Comparison of ENCODE assay signal across 15 cellular contexts in genomic region chr19:55474269-55475265, GRCh38. TPM values are rescaled to one million over a fixed set of nuclear protein-coding genes. Genes with fewer than 3 reads are reported as not detected.
DNase-seq lines count a peak whose midpoint lies in the region; ATAC-seq and TF ChIP-seq lines count a peak whose summit lies in the region.
"Had no signal": no experiment of that assay in that cellular context is flagged by ENCODE, and none has a peak within 500 bp of the region (broad histone marks: within the 10 kb centered on the region; RNA-seq: fewer than 3 reads in every experiment).

No MANE protein-coding gene starts in this region.

- H4K20me1 ChIP-seq in GM23338 (replicated peaks; ENCODE audit: insufficient read depth), result no peaks in the 10 kb centered on the region

- no peaks in the 10 kb centered on the region for H3K9me3 ChIP-seq in stomach
- H3K9me3 ChIP-seq: neutrophil had no signal

- H3K79me2 ChIP-seq in GM23338 (replicated peaks; ENCODE audit: insufficient read depth), result peaks cover 9% of the 10 kb centered on the region

- H3K4me3 ChIP-seq in GM23338 (no peak overlapping the region), epithelial cell of proximal tubule (ENCODE audit: low read depth, low read length) (peak overlapping the region; percentile 28), stomach (no peak overlapping the region)

- H3K27me3 Mint-ChIP-seq in GM23338 (ENCODE audit: insufficient read depth, low read depth, poor library complexity), result peaks cover 23% of the 10 kb centered on the region
- H3K27me3 Mint-ChIP-seq in progenitor cell of endocrine pancreas, result no peaks in the 10 kb centered on the region

- H3K27ac ChIP-seq in GM23338 (ENCODE audit: low read depth) (no peak overlapping the region), stomach (no peak overlapping the region)
- H3K27ac ChIP-seq: neutrophil had no signal

- 84 to 90% (median 86%) methylated on average over 14 to 19 of the region's 19 CpGs for WGBS in stomach, 5 donors

- H3K27me3 ChIP-seq in GM23338 (ENCODE audit: insufficient read depth) (no peaks in the 10 kb centered on the region), stomach (no peaks in the 10 kb centered on the region)
- H3K27me3 ChIP-seq: neutrophil had no signal

- H3K4me1 ChIP-seq in GM23338 (ENCODE audit: insufficient read depth), result peaks cover 13% of the 10 kb centered on the region; the same call in 1 of the 2 replicates
- peaks cover 14 to 30% (median 25%) of the 10 kb centered on the region in 4 donors for H3K4me1 ChIP-seq in stomach

- peaks cover 29% of the 10 kb centered on the region for H3K4me1 Mint-ChIP-seq in GM23338
- peaks cover 12% of the 10 kb centered on the region for H3K4me1 Mint-ChIP-seq in progenitor cell of endocrine pancreas (ENCODE audit: low read depth)

- DNase-seq in GM23338 (ENCODE audit: low spot score), result no peak
- DNase-seq in RPMI7951 (ENCODE audit: low read depth), result peak; percentile 95
- DNase-seq in epithelial cell of proximal tubule (ENCODE audit: low read depth), result peak; percentile 83
- no peak for DNase-seq in progenitor cell of endocrine pancreas (ENCODE audit: low spot score, unreplicated experiment)
- no peak for DNase-seq in GDM1 (lab: John Stamatoyannopoulos, UW)
- DNase-seq in stomach, result no peak
- DNase-seq: effector CD8-positive, alpha-beta T cell; HFFc6; NCI-H1436 had no signal

- TF ChIP-seq POLR2A in stomach (IDR thresholded peaks at IDR 0.05), result no peak

- H3K9me3 Mint-ChIP-seq in GM23338 (peaks cover 3% of the 10 kb centered on the region; the same call in 2 of the 3 replicates), progenitor cell of endocrine pancreas (ENCODE audit: low read depth) (no peaks in the 10 kb centered on the region)
- H3K9me3 Mint-ChIP-seq: HFFc6 had no signal

- H3F3A ChIP-seq in GM23338 (replicated peaks; ENCODE audit: low read depth), result peaks cover 22% of the 10 kb centered on the region; the same call in 1 of the 2 replicates

- intact Hi-C loops in stomach (cut with DNase I; ENCODE audit: low total_unique reads), result no loop called here

- TF ChIP-seq CTCF in GM23338 (conservative IDR thresholded peaks at IDR 0.05; ENCODE audit: low read depth in 2 of 2), result no peak
- TF ChIP-seq CTCF in epithelial cell of proximal tubule (conservative IDR thresholded peaks at IDR 0.05; ENCODE audit: low read depth, low read length), result no peak
- no peak for TF ChIP-seq CTCF in progenitor cell of endocrine pancreas (IDR thresholded peaks at IDR 0.05; ENCODE audit: unreplicated experiment)
- TF ChIP-seq CTCF in stomach (IDR thresholded peaks at IDR 0.05), result no peak

- no peaks in the 10 kb centered on the region for H3K9me2 ChIP-seq in GM23338 (ENCODE audit: insufficient read depth)

- no peak overlapping the region for H2AFZ ChIP-seq in GM23338

- no peak overlapping the region for H3K4me2 ChIP-seq in GM23338

- H3K36me3 ChIP-seq in GM23338 (ENCODE audit: insufficient read depth) (no peaks in the 10 kb centered on the region), stomach (no peaks in the 10 kb centered on the region)
- H3K36me3 ChIP-seq: neutrophil had no signal

- peak overlapping the region; percentile 31; the same call in 2 of the 3 replicates for H3K4me3 Mint-ChIP-seq in GM23338
- H3K4me3 Mint-ChIP-seq in progenitor cell of endocrine pancreas (ENCODE audit: low read depth), result peak overlapping the region; percentile 38
- H3K4me3 Mint-ChIP-seq: HFFc6 had no signal

- no peak for TF ChIP-seq EP300 in stomach (IDR thresholded peaks at IDR 0.05)

- H3K27ac Mint-ChIP-seq in GM23338 (no peak overlapping the region), progenitor cell of endocrine pancreas (no peak overlapping the region)

- peaks cover 6% of the 10 kb centered on the region; the same call in 2 of the 3 replicates for H3K36me3 Mint-ChIP-seq in GM23338 (ENCODE audit: low read depth)
- H3K36me3 Mint-ChIP-seq in progenitor cell of endocrine pancreas (ENCODE audit: insufficient read depth), result peaks cover 5% of the 10 kb centered on the region

- ATAC-seq in GM23338 (no peak), HG03460 (IDR thresholded peaks at IDR 0.05; ENCODE audit: unreplicated experiment) (no peak), HG02884 (IDR thresholded peaks at IDR 0.05; ENCODE audit: unreplicated experiment) (no peak)

TF ChIP-seq in GM23338, 12 proteins besides CTCF, POLR2A, EP300 and RAD21 (continues in another document):
- no peak for TF ChIP-seq EZH2 (IDR thresholded peaks at IDR 0.05; ENCODE audit: low read depth, unreplicated experiment)
- TF ChIP-seq ZNF114 (CRISPR knock-in tag; IDR thresholded peaks at IDR 0.05), result no peak
- TF ChIP-seq EZH2phosphoT487 (IDR thresholded peaks at IDR 0.05; ENCODE audit: unreplicated experiment), result no peak
- no peak for TF ChIP-seq NANOG (IDR thresholded peaks at IDR 0.05; ENCODE audit: borderline replicate concordance)
- TF ChIP-seq STAT1 (IDR thresholded peaks at IDR 0.05; ENCODE audit: unreplicated experiment), result no peak
- TF ChIP-seq POLR2AphosphoS5 (IDR thresholded peaks at IDR 0.05; ENCODE audit: low read depth), result no peak
- no peak for TF ChIP-seq ZNF331 (CRISPR knock-in tag; IDR thresholded peaks at IDR 0.05; ENCODE audit: low read depth)
- TF ChIP-seq, protein P1, sequence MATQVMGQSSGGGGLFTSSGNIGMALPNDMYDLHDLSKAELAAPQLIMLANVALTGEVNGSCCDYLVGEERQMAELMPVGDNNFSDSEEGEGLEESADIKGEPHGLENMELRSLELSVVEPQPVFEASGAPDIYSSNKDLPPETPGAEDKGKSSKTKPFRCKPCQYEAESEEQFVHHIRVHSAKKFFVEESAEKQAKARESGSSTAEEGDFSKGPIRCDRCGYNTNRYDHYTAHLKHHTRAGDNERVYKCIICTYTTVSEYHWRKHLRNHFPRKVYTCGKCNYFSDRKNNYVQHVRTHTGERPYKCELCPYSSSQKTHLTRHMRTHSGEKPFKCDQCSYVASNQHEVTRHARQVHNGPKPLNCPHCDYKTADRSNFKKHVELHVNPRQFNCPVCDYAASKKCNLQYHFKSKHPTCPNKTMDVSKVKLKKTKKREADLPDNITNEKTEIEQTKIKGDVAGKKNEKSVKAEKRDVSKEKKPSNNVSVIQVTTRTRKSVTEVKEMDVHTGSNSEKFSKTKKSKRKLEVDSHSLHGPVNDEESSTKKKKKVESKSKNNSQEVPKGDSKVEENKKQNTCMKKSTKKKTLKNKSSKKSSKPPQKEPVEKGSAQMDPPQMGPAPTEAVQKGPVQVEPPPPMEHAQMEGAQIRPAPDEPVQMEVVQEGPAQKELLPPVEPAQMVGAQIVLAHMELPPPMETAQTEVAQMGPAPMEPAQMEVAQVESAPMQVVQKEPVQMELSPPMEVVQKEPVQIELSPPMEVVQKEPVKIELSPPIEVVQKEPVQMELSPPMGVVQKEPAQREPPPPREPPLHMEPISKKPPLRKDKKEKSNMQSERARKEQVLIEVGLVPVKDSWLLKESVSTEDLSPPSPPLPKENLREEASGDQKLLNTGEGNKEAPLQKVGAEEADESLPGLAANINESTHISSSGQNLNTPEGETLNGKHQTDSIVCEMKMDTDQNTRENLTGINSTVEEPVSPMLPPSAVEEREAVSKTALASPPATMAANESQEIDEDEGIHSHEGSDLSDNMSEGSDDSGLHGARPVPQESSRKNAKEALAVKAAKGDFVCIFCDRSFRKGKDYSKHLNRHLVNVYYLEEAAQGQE (IDR thresholded peaks at IDR 0.05; ENCODE audit: unreplicated experiment), result no peak

RNA-seq across cellular contexts. Expression of gene ZNF628, which starts 1.9 kb away (rescaled TPM):
- total RNA-seq in GM23338 (2014; rRNA removed; shearing (Covaris generic)), result 10.7 and 12.7 TPM in 2 replicates
- polyA plus RNA-seq in GM23338 (2016; fragmentation: Nextera tagmentation; extraction: Ambion mirVana), result 3.9 and 4.9 TPM in 2 replicates
- 3.1 and 5.3 TPM in 2 replicates for total RNA-seq in RPMI7951 (2014; rRNA removed; shearing (Covaris generic))
- total RNA-seq in epithelial cell of proximal tubule, result 4.2 and 6.2 TPM in 2 replicates
- total RNA-seq in progenitor cell of endocrine pancreas, result 12.9 and 16.8 TPM in 2 replicates
- total RNA-seq in stomach, result 10 to 100 TPM in 1 of 5 donors, 1 to 10 TPM in 3, under 1 TPM in 1; 0.58 to 16.1 (median 5.7) TPM
- polyA plus RNA-seq in stomach, result 1 to 10 TPM; 2.0 to 7.2 (median 4.3) TPM

RNA-seq across cellular contexts. Expression of gene C19orf85, which starts 10.0 kb away (rescaled TPM):
- total RNA-seq in GM23338 (2014; rRNA removed; shearing (Covaris generic)), result 0.85 and 1.7 TPM in 2 replicates
- polyA plus RNA-seq in GM23338 (2016; fragmentation: Nextera tagmentation; extraction: Ambion mirVana), result 2.1 and 3.4 TPM in 2 replicates
- not detected in 2 replicates for total RNA-seq in RPMI7951 (2014; rRNA removed; shearing (Covaris generic))
- total RNA-seq in epithelial cell of proximal tubule, result not detected in 2 replicates
- not detected in 2 replicates for total RNA-seq in progenitor cell of endocrine pancreas
- total RNA-seq in stomach, result not detected
- under 1 TPM in 1 of 3 donors, not detected in 2; 0.23 TPM for polyA plus RNA-seq in stomach
- total RNA-seq: G401, HFFc6, OCI-LY7, urinary bladder had no signal

RNA-seq across cellular contexts. Expression of gene NAT14, which starts 10.4 kb away (rescaled TPM):
- total RNA-seq in GM23338 (2014; rRNA removed; shearing (Covaris generic)), result 25.4 and 27.8 TPM in 2 replicates
- polyA plus RNA-seq in GM23338 (2016; fragmentation: Nextera tagmentation; extraction: Ambion mirVana) (39.6 and 45.5 TPM in 2 replicates), stomach (10 to 100 TPM in 2 of 3 donors, 1 to 10 TPM in 1; 8.7 to 22.1 (median 14.4) TPM)
- 18.5 and 25.3 TPM in 2 replicates for total RNA-seq in RPMI7951 (2014; rRNA removed; shearing (Covaris generic))
- total RNA-seq in epithelial cell of proximal tubule (29.0 and 29.2 TPM in 2 replicates), progenitor cell of endocrine pancreas (62.6 and 69.7 TPM in 2 replicates), stomach (1 to 10 TPM in 2 of 5 donors, not detected in 3; 4.3 to 6.4 TPM)

RNA-seq across cellular contexts. Expression of gene ISOC2, which starts 13.1 kb away (rescaled TPM):
- total RNA-seq in GM23338 (2014; rRNA removed; shearing (Covaris generic)), result 82.1 and 85.2 TPM in 2 replicates
- 62.6 and 76.5 TPM in 2 replicates for polyA plus RNA-seq in GM23338 (2016; fragmentation: Nextera tagmentation; extraction: Ambion mirVana)
- 81.9 and 120 TPM in 2 replicates for total RNA-seq in RPMI7951 (2014; rRNA removed; shearing (Covaris generic))
- total RNA-seq in epithelial cell of proximal tubule, result 58.7 and 71.2 TPM in 2 replicates
- total RNA-seq in progenitor cell of endocrine pancreas, result 36.3 and 36.6 TPM in 2 replicates
- 100 to 1,000 TPM in 1 of 5 donors, 10 to 100 TPM in 4; 19.8 to 348 (median 63.6) TPM for total RNA-seq in stomach
- 10 to 100 TPM; 76.7 to 80.5 (median 79.6) TPM for polyA plus RNA-seq in stomach

RNA-seq across cellular contexts. Expression of gene SSC5D, which starts 13.7 kb away (rescaled TPM):
- 0.69 and 1.2 TPM in 2 replicates for total RNA-seq in GM23338 (2014; rRNA removed; shearing (Covaris generic))
- 0.14 and 0.23 TPM in 2 replicates for polyA plus RNA-seq in GM23338 (2016; fragmentation: Nextera tagmentation; extraction: Ambion mirVana)
- total RNA-seq in RPMI7951 (2014; rRNA removed; shearing (Covaris generic)), result 3.2 and 3.6 TPM in 2 replicates
- 0.86 TPM in 1 of 2 replicates, not detected in the other for total RNA-seq in epithelial cell of proximal tubule
- total RNA-seq in progenitor cell of endocrine pancreas, result 1.1 and 1.6 TPM in 2 replicates
- 10 to 100 TPM in 2 of 5 donors, 1 to 10 TPM in 2, not detected in 1; 2.2 to 15.1 (median 9.8) TPM for total RNA-seq in stomach
- polyA plus RNA-seq in stomach, result under 1 TPM; 0.46 to 0.87 (median 0.80) TPM

Comparison
In these comparisons a context has a peak if more than half of its experiments do, and no peak if none do; other contexts are left out.
1. DNase-seq: peak in RPMI7951 (single experiment) and epithelial cell of proximal tubule (single experiment); none in GM23338 (single experiment), progenitor cell of endocrine pancreas (single experiment), GDM1 (single experiment) and stomach (single experiment).